Comparison of ENCODE assay signal across 1 cellular context in the genomic region with DNA sequence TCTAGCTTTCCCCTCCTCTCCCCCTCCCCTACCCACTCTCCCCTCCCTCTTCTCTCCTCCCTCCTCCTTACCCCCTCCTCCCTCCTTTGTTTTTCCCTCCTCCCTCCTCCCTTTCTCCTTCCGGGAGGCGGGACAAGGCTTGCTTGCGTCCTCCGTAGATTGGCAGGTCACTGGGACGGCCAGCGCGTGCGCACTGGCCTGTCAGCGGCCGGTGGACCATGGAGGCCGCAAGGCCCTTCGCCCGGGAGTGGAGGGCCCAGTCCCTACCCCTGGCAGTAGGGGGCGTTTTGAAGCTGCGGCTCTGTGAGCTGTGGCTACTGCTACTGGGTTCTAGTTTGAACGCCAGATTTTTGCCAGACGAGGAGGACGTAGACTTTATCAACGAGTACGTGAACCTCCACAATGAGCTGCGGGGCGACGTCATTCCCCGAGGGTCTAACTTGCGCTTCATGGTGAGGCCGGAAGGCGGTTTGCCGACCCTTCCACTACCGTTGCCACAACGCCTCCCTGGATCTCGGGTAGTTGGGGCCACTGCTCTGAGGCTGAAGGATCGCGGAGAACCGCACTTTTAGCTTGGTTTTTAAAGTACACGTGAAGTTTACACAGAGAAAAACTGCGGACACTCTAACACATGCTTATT.
TF ChIP-seq lines count a peak whose summit lies in the region.

TSS of gene GLIPR1L2 (plus strand) at position 191 of the 640 bp plus-strand sequence. CDS start at position 219, 28 bp downstream.

TF ChIP-seq in SK-N-SH treated with all-trans-retinoic acid at 6 μM for 48 hours, 23 proteins besides CTCF, POLR2A, EP300 and RAD21 (continued from another document):
- no peak for TF ChIP-seq POU6F1 (CRISPR knock-in tag; IDR thresholded peaks at IDR 0.05; ENCODE audit: borderline replicate concordance, low read depth)
- no peak for TF ChIP-seq BACH2 (CRISPR knock-in tag; IDR thresholded peaks at IDR 0.05; ENCODE audit: borderline replicate concordance)
- TF ChIP-seq ISL1 (CRISPR knock-in tag; IDR thresholded peaks at IDR 0.05), result no peak
- TF ChIP-seq ZNF8 (CRISPR knock-in tag; IDR thresholded peaks at IDR 0.05), result no peak
- 0 out of 2 replicates have a peak, but pooled peaks have one; percentile 21 for TF ChIP-seq ZFP30 (CRISPR knock-in tag; IDR thresholded peaks at IDR 0.05)
- TF ChIP-seq, protein P1, sequence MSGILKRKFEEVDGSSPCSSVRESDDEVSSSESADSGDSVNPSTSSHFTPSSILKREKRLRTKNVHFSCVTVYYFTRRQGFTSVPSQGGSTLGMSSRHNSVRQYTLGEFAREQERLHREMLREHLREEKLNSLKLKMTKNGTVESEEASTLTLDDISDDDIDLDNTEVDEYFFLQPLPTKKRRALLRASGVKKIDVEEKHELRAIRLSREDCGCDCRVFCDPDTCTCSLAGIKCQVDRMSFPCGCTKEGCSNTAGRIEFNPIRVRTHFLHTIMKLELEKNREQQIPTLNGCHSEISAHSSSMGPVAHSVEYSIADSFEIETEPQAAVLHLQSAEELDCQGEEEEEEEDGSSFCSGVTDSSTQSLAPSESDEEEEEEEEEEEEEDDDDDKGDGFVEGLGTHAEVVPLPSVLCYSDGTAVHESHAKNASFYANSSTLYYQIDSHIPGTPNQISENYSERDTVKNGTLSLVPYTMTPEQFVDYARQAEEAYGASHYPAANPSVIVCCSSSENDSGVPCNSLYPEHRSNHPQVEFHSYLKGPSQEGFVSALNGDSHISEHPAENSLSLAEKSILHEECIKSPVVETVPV (CRISPR knock-in tag; IDR thresholded peaks at IDR 0.05), result no peak
- TF ChIP-seq SNAI2 (CRISPR knock-in tag; IDR thresholded peaks at IDR 0.05), result peak; percentile 95
- 0 out of 2 replicates have a peak, but pooled peaks have one; percentile 68 for TF ChIP-seq CSDC2 (CRISPR knock-in tag; IDR thresholded peaks at IDR 0.05)
- TF ChIP-seq TOX (CRISPR knock-in tag; IDR thresholded peaks at IDR 0.05; ENCODE audit: borderline replicate concordance), result no peak
- TF ChIP-seq, protein P2, sequence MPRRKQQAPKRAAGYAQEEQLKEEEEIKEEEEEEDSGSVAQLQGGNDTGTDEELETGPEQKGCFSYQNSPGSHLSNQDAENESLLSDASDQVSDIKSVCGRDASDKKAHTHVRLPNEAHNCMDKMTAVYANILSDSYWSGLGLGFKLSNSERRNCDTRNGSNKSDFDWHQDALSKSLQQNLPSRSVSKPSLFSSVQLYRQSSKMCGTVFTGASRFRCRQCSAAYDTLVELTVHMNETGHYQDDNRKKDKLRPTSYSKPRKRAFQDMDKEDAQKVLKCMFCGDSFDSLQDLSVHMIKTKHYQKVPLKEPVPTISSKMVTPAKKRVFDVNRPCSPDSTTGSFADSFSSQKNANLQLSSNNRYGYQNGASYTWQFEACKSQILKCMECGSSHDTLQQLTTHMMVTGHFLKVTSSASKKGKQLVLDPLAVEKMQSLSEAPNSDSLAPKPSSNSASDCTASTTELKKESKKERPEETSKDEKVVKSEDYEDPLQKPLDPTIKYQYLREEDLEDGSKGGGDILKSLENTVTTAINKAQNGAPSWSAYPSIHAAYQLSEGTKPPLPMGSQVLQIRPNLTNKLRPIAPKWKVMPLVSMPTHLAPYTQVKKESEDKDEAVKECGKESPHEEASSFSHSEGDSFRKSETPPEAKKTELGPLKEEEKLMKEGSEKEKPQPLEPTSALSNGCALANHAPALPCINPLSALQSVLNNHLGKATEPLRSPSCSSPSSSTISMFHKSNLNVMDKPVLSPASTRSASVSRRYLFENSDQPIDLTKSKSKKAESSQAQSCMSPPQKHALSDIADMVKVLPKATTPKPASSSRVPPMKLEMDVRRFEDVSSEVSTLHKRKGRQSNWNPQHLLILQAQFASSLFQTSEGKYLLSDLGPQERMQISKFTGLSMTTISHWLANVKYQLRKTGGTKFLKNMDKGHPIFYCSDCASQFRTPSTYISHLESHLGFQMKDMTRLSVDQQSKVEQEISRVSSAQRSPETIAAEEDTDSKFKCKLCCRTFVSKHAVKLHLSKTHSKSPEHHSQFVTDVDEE (CRISPR knock-in tag; IDR thresholded peaks at IDR 0.05), result no peak; the same call in 1 of the 2 replicates
- no peak for TF ChIP-seq GLIS3 (CRISPR knock-in tag; IDR thresholded peaks at IDR 0.05)
